Comparison of ENCODE assay signal across 40 cellular contexts in the genomic region with DNA sequence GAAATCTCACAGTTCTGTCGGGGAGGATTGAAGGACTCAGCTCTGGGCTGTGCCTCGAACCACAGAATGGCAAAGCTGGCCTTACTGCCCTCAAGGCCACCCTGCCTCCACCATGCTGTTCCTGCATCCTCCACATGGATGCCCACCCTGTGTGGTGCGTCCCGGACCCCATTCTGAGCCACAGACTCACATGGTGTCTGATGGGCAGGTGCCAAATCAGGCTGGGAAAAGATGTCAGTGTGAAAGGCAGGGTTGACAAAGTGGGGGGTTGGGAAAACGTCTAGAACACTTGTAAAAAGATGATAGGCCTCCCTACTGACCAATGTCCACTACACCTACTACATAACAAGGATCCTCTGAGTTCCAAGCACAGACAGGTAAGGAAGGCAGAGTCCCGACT.
"Had no signal": no experiment of that assay in that cellular context is flagged by ENCODE, and none has a peak within 500 bp of the region (broad histone marks: within the 10 kb centered on the region; RNA-seq: fewer than 3 reads in every experiment).

No MANE protein-coding gene starts in this region.

- DNase-seq: activated effector memory CD4-positive, alpha-beta T cell treated with anti-CD3 and anti-CD28 coated beads, Interleukin-2, amount 50 U/mL, for 16 hours; activated effector memory CD4-positive, alpha-beta T cell treated with Interleukin-2 at 50 U/mL for 16 hours; activated gamma-delta T cell; activated gamma-delta T cell treated with Interleukin-2 at 50 U/mL for 16 hours; activated naive CD4-positive, alpha-beta T cell; activated naive CD4-positive, alpha-beta T cell treated with anti-CD3 and anti-CD28 coated beads for 36 hours; activated naive CD4-positive, alpha-beta T cell treated with anti-CD3 and anti-CD28 coated beads, Interleukin-2, amount 10 ng/mL, durations not matched to agents 7 days and 5 days; activated naive CD4-positive, alpha-beta T cell treated with anti-CD3 and anti-CD28 coated beads, Interleukin-2, amount 50 U/mL, for 16 hours; activated naive CD4-positive, alpha-beta T cell treated with Interleukin-2 at 50 U/mL for 16 hours; activated naive CD8-positive, alpha-beta T cell treated with anti-CD3 and anti-CD28 coated beads for 36 hours; activated naive CD8-positive, alpha-beta T cell treated with anti-CD3 and anti-CD28 coated beads, Interleukin-2, amount 10 ng/mL, durations not matched to agents 7 days and 5 days; activated naive CD8-positive, alpha-beta T cell treated with anti-CD3 and anti-CD28 coated beads, Interleukin-2, amount 50 U/mL, for 24 hours; activated T-cell treated with anti-CD3 and anti-CD28 coated beads, Interleukin-2, amount 50 U/mL, for 1 hour; activated T-cell treated with anti-CD3 and anti-CD28 coated beads, Interleukin-2, amount 50 U/mL, for 24 hours; activated T-cell treated with anti-CD3 and anti-CD28 coated beads, Interleukin-2, amount 50 U/mL, for 4 hours; activated T-cell treated with anti-CD3 and anti-CD28 coated beads, Interleukin-2, amount 50 U/mL, for 48 hours; activated T-cell treated with anti-CD3 and anti-CD28 coated beads, Interleukin-2, amount 50 U/mL, for 72 hours; adrenal gland; amniotic stem cell; amygdala; anterior cingulate cortex; aorta; body of pancreas; brain microvascular endothelial cell; caudate nucleus; central memory CD4-positive, alpha-beta T cell; cerebellar nuclear complex had no signal

- H3K9me3 ChIP-seq: adrenal gland, ascending aorta, body of pancreas, breast epithelium had no signal

- H3K4me3 ChIP-seq: adrenal gland, ascending aorta, body of pancreas, breast epithelium, cardiac muscle cell had no signal

- H3K4me1 ChIP-seq: adrenal gland, ascending aorta, body of pancreas, breast epithelium had no signal

- H3K36me3 Mint-ChIP-seq: activated naive CD4-positive, alpha-beta T cell treated with anti-CD3 and anti-CD28 coated beads, Interleukin-2, amount 10 ng/mL, durations not matched to agents 7 days and 5 days; activated naive CD8-positive, alpha-beta T cell; activated naive CD8-positive, alpha-beta T cell treated with anti-CD3 and anti-CD28 coated beads for 36 hours; activated naive CD8-positive, alpha-beta T cell treated with anti-CD3 and anti-CD28 coated beads, Interleukin-2, amount 10 ng/mL, durations not matched to agents 7 days and 5 days; brain had no signal

- H3K27ac Mint-ChIP-seq: activated naive CD4-positive, alpha-beta T cell treated with anti-CD3 and anti-CD28 coated beads for 36 hours; activated naive CD4-positive, alpha-beta T cell treated with anti-CD3 and anti-CD28 coated beads, Interleukin-2, amount 10 ng/mL, durations not matched to agents 7 days and 5 days; activated naive CD4-positive, alpha-beta T cell treated with anti-CD3 and anti-CD28 coated beads, Interleukin-2, amount 50 U/mL, for 24 hours; activated naive CD4-positive, alpha-beta T cell treated with anti-CD3 and anti-CD28 coated beads, Interleukin-2, amount 50 U/mL, for 72 hours; activated naive CD8-positive, alpha-beta T cell; activated naive CD8-positive, alpha-beta T cell treated with anti-CD3 and anti-CD28 coated beads for 36 hours; activated naive CD8-positive, alpha-beta T cell treated with anti-CD3 and anti-CD28 coated beads, Interleukin-2, amount 10 ng/mL, durations not matched to agents 7 days and 5 days; activated naive CD8-positive, alpha-beta T cell treated with anti-CD3 and anti-CD28 coated beads, Interleukin-2, amount 50 U/mL, for 24 hours; activated T-cell treated with anti-CD3 and anti-CD28 coated beads, Interleukin-2, amount 50 U/mL, for 24 hours; activated T-cell treated with anti-CD3 and anti-CD28 coated beads, Interleukin-2, amount 50 U/mL, for 72 hours; activated T-helper 1 cell treated with anti-CD3 and anti-CD28 coated beads, Interleukin-12 subunit alpha, Interleukin-12 subunit beta, Interleukin-2, Interleukin-4 antibody, amounts not matched to agents 30 ng/mL and 10 ng/mL and 1 ng/mL, durations not matched to agents 14 hours and 24 hours and 36 hours; activated T-helper 17 cell treated with anti-CD3 and anti-CD28 coated beads, Interleukin-2, amount 50 U/mL, for 72 hours; activated T-helper 2 cell treated with anti-CD3 and anti-CD28 coated beads, Interferon-gamma antibody, Interleukin-2, Interleukin-4, amounts not matched to agents 10 μg/mL and 5 μg/mL and 100 μg/mL, durations not matched to agents 14 hours and 24 hours and 36 hours; brain had no signal

- H3K4me3 Mint-ChIP-seq: activated naive CD4-positive, alpha-beta T cell treated with anti-CD3 and anti-CD28 coated beads for 36 hours; activated naive CD4-positive, alpha-beta T cell treated with anti-CD3 and anti-CD28 coated beads, Interleukin-2, amount 10 ng/mL, durations not matched to agents 7 days and 5 days; activated naive CD4-positive, alpha-beta T cell treated with anti-CD3 and anti-CD28 coated beads, Interleukin-2, amount 50 U/mL, for 24 hours; activated naive CD8-positive, alpha-beta T cell; activated naive CD8-positive, alpha-beta T cell treated with anti-CD3 and anti-CD28 coated beads for 36 hours; activated naive CD8-positive, alpha-beta T cell treated with anti-CD3 and anti-CD28 coated beads, Interleukin-2, amount 10 ng/mL, durations not matched to agents 7 days and 5 days; activated naive CD8-positive, alpha-beta T cell treated with anti-CD3 and anti-CD28 coated beads, Interleukin-2, amount 50 U/mL, for 24 hours; activated T-cell treated with anti-CD3 and anti-CD28 coated beads, Interleukin-2, amount 50 U/mL, for 24 hours; activated T-cell treated with anti-CD3 and anti-CD28 coated beads, Interleukin-2, amount 50 U/mL, for 4 hours; activated T-cell treated with anti-CD3 and anti-CD28 coated beads, Interleukin-2, amount 50 U/mL, for 72 hours; activated T-helper 1 cell treated with anti-CD3 and anti-CD28 coated beads, Interleukin-12 subunit alpha, Interleukin-12 subunit beta, Interleukin-2, Interleukin-4 antibody, amounts not matched to agents 30 ng/mL and 10 ng/mL and 1 ng/mL, durations not matched to agents 14 hours and 24 hours and 36 hours; activated T-helper 17 cell treated with anti-CD3 and anti-CD28 coated beads, Interleukin-2, amount 50 U/mL, for 72 hours; brain; central memory CD8-positive, alpha-beta T cell had no signal

- ATAC-seq: activated naive CD4-positive, alpha-beta T cell treated with anti-CD3 and anti-CD28 coated beads, Interleukin-2, amount 50 U/mL, for 72 hours; activated naive CD8-positive, alpha-beta T cell treated with anti-CD3 and anti-CD28 coated beads, Interleukin-2, amount 50 U/mL, for 24 hours; activated T-cell treated with anti-CD3 and anti-CD28 coated beads, Interleukin-2, amount 50 U/mL, for 4 hours; activated T-cell treated with anti-CD3 and anti-CD28 coated beads, Interleukin-2, amount 50 U/mL, for 72 hours; activated T-helper 17 cell treated with anti-CD3 and anti-CD28 coated beads, Interleukin-2, amount 50 U/mL, for 72 hours; body of pancreas had no signal

- FAIRE-seq: astrocyte, bronchial epithelial cell had no signal

- H3K27me3 ChIP-seq: ascending aorta, brain microvascular endothelial cell, cardiac muscle cell had no signal

- H3K27ac ChIP-seq: adrenal gland, ascending aorta, body of pancreas, brain microvascular endothelial cell, breast epithelium, cardiac muscle cell had no signal

- H3K36me3 ChIP-seq: adrenal gland, ascending aorta, brain microvascular endothelial cell, breast epithelium, cardiac muscle cell had no signal

- H3K9me3 Mint-ChIP-seq: activated naive CD4-positive, alpha-beta T cell treated with anti-CD3 and anti-CD28 coated beads for 36 hours; activated naive CD4-positive, alpha-beta T cell treated with anti-CD3 and anti-CD28 coated beads, Interleukin-2, amount 10 ng/mL, durations not matched to agents 7 days and 5 days; activated naive CD8-positive, alpha-beta T cell treated with anti-CD3 and anti-CD28 coated beads, Interleukin-2, amount 10 ng/mL, durations not matched to agents 7 days and 5 days; activated T-helper 1 cell treated with anti-CD3 and anti-CD28 coated beads, Interleukin-12 subunit alpha, Interleukin-12 subunit beta, Interleukin-2, Interleukin-4 antibody, amounts not matched to agents 30 ng/mL and 10 ng/mL and 1 ng/mL, durations not matched to agents 14 hours and 24 hours and 36 hours; central memory CD8-positive, alpha-beta T cell had no signal

- H3K4me1 Mint-ChIP-seq: activated naive CD4-positive, alpha-beta T cell treated with anti-CD3 and anti-CD28 coated beads, Interleukin-2, amount 10 ng/mL, durations not matched to agents 7 days and 5 days; activated naive CD4-positive, alpha-beta T cell treated with anti-CD3 and anti-CD28 coated beads, Interleukin-2, amount 50 U/mL, for 24 hours; activated naive CD8-positive, alpha-beta T cell treated with anti-CD3 and anti-CD28 coated beads for 36 hours; activated naive CD8-positive, alpha-beta T cell treated with anti-CD3 and anti-CD28 coated beads, Interleukin-2, amount 10 ng/mL, durations not matched to agents 7 days and 5 days; activated naive CD8-positive, alpha-beta T cell treated with anti-CD3 and anti-CD28 coated beads, Interleukin-2, amount 50 U/mL, for 24 hours; activated T-helper 17 cell treated with anti-CD3 and anti-CD28 coated beads, Interleukin-2, amount 50 U/mL, for 72 hours; central memory CD8-positive, alpha-beta T cell had no signal
